Comparison of ENCODE assay signal across 35 cellular contexts in genomic region chr16:20309786-20310185, GRCh38. TPM values are rescaled to one million over a fixed set of nuclear protein-coding genes. Genes with fewer than 3 reads are reported as not detected.
"Had no signal": no experiment of that assay in that cellular context is flagged by ENCODE, and none has a peak within 500 bp of the region (broad histone marks: within the 10 kb centered on the region; RNA-seq: fewer than 3 reads in every experiment).

No MANE protein-coding gene starts in this region.

- H3K36me3 ChIP-seq: neutrophil, spleen, suprapubic skin, tibial artery, transverse colon, upper lobe of right lung, uterus had no signal

- H3K4me3 ChIP-seq: psoas muscle, skin epidermis, smooth muscle cell, spleen, suprapubic skin, testis, tibial artery, transverse colon, upper lobe of right lung, uterus had no signal

- DNase-seq: naive thymus-derived CD8-positive, alpha-beta T cell; nephron progenitor cell; nucleus accumbens; posterior cingulate gyrus; psoas muscle; right cardiac atrium; spleen; stimulated activated CD4-positive, alpha-beta T cell treated with anti-CD3 and anti-CD28 coated beads, Interleukin-12 subunit alpha, Interleukin-12 subunit beta, amount 100 ng/mL, for 4 hours; stimulated activated CD4-positive, alpha-beta T cell treated with anti-CD3 and anti-CD28 coated beads, Interleukin-1b, Interleukin-23, amount 100 ng/mL, for 48 hours; stimulated activated CD4-positive, alpha-beta T cell treated with anti-CD3 and anti-CD28 coated beads, Interleukin-4, amount 100 ng/mL, for 1 hour; stimulated activated CD4-positive, alpha-beta T cell treated with anti-CD3 and anti-CD28 coated beads, Interleukin-4, amount 100 ng/mL, for 4 hours; stimulated activated CD8-positive, alpha-beta memory T cell treated with anti-CD3 and anti-CD28 coated beads, Interleukin-4, amount 100 ng/mL, for 48 hours; stimulated activated naive CD4-positive, alpha-beta T cell; stimulated activated naive CD8-positive, alpha-beta T cell treated with anti-CD3 and anti-CD28 coated beads, Interleukin-15, amount 100 ng/mL, for 72 hours; stimulated activated naive CD8-positive, alpha-beta T cell treated with anti-CD3 and anti-CD28 coated beads, Interleukin-15, Interleukin-2, amounts not matched to agents 100 U/mL and 50 U/mL, for 24 hours; substantia nigra; testis; tibial artery; transverse colon; upper lobe of right lung; uterus had no signal

- H3K27me3 ChIP-seq: neutrophil, suprapubic skin, testis, tibial artery, transverse colon, upper lobe of right lung, uterus had no signal

- H3K27ac ChIP-seq: neutrophil, parathyroid adenoma, psoas muscle, skin epidermis, spleen, suprapubic skin, testis, tibial artery, transverse colon, upper lobe of right lung, uterus had no signal

- ATAC-seq: naive thymus-derived CD8-positive, alpha-beta T cell; natural killer cell treated with Interleukin-12 subunit alpha and Interleukin-12 subunit beta and Interleukin-15 and Interleukin-18, amount 100 ng/mL, for 72 hours; psoas muscle; right cardiac atrium; sciatic nerve; stimulated activated memory B cell treated with anti-CD40 and anti-IgM and Interleukin-4, amounts not matched to agents 10 μg/mL and 1 μg/mL and 100 μg/mL, for 72 hours; stimulated activated naive CD8-positive, alpha-beta T cell treated with anti-CD3 and anti-CD28 coated beads, Interleukin-15, amount 100 ng/mL, for 72 hours; stimulated activated naive CD8-positive, alpha-beta T cell treated with anti-CD3 and anti-CD28 coated beads, Interleukin-15, Interleukin-2, amounts not matched to agents 100 U/mL and 50 U/mL, for 24 hours; upper lobe of right lung had no signal

RNA-seq across cellular contexts. Expression of gene GP2, which starts 17.5 kb away (rescaled TPM):
- total RNA-seq: naive thymus-derived CD8-positive, alpha-beta T cell; natural killer cell treated with Interleukin-12 subunit alpha and Interleukin-12 subunit beta and Interleukin-15 and Interleukin-18, amount 100 ng/mL, for 72 hours; neural crest cell; osteocyte; renal cortical epithelial cell; smooth muscle cell; upper lobe of right lung; uterus had no signal

RNA-seq across cellular contexts. Expression of gene UMOD, which starts 42.7 kb away (rescaled TPM):
- total RNA-seq: naive thymus-derived CD8-positive, alpha-beta T cell; natural killer cell treated with Interleukin-12 subunit alpha and Interleukin-12 subunit beta and Interleukin-15 and Interleukin-18, amount 100 ng/mL, for 72 hours; neural crest cell; omental fat pad; osteocyte; progenitor cell of endocrine pancreas; psoas muscle; renal cortical epithelial cell; right cardiac atrium; sciatic nerve; smooth muscle cell; spleen; suprapubic skin; transverse colon; upper lobe of right lung; urinary bladder; uterus had no signal
